Comparison of ENCODE assay signal across 40 cellular contexts in genomic region chr1:1167416-1168155, GRCh38. TPM values are rescaled to one million over a fixed set of nuclear protein-coding genes. Genes with fewer than 3 reads are reported as not detected.
DNase-seq lines count a peak whose midpoint lies in the region; ATAC-seq and TF ChIP-seq lines count a peak whose summit lies in the region.
"Had no signal": no experiment of that assay in that cellular context is flagged by ENCODE, and none has a peak within 500 bp of the region (broad histone marks: within the 10 kb centered on the region; RNA-seq: fewer than 3 reads in every experiment).

No MANE protein-coding gene starts in this region.

- H3K27me3 ChIP-seq in endodermal cell (ENCODE audit: control insufficient read depth, insufficient read depth, low read length, poor library complexity, severe bottlenecking), result no peaks in the 10 kb centered on the region
- H3K27me3 ChIP-seq in mucosa of stomach (ENCODE audit: control insufficient read depth, insufficient read depth, low read length), result no peaks in the 10 kb centered on the region
- H3K27me3 ChIP-seq: hepatocyte had no signal

- intact Hi-C loops in left ventricle myocardium superior (cut with micrococcal nuclease) (no loop called here), cardiac septum (cut with DNase I) (no loop called here)

- H3K27ac Mint-ChIP-seq in endodermal cell, result no peak overlapping the region
- H3K27ac Mint-ChIP-seq: activated CD4-positive, alpha-beta memory T cell treated with anti-CD3 and anti-CD28 coated beads, Interleukin-2, amount 10 ng/mL, durations not matched to agents 7 days and 5 days; activated naive CD4-positive, alpha-beta T cell treated with anti-CD3 and anti-CD28 coated beads for 36 hours; brain; CD8-positive, alpha-beta memory T cell; memory B cell; T-helper 1 cell treated with Interleukin-12 subunit alpha and Interleukin-12 subunit beta and Interleukin-4 antibody, amounts not matched to agents 30 μg/mL and 1 μg/mL, for 36 hours had no signal

- peaks cover 7% of the 10 kb centered on the region for H3K27me3 Mint-ChIP-seq in endodermal cell (ENCODE audit: insufficient read depth)

- H3K36me3 ChIP-seq in endodermal cell (ENCODE audit: control insufficient read depth, insufficient read depth, low read length), result no peaks in the 10 kb centered on the region
- peaks cover 10% of the 10 kb centered on the region for H3K36me3 ChIP-seq in mucosa of stomach (ENCODE audit: control insufficient read depth, insufficient read depth, low read length)
- H3K36me3 ChIP-seq: adrenal gland, gastrocnemius medialis, prostate gland had no signal

- 93 to 96% methylated on average over 19 to 44 of the region's 45 CpGs for WGBS in endodermal cell (ENCODE audit: insufficient coverage in 1 of 2, insufficient read length in 1 of 2), 2 experiments

- no peak overlapping the region for H3K27ac ChIP-seq in endodermal cell (ENCODE audit: low read depth, low read length)
- H3K27ac ChIP-seq: A549, adrenal gland, dorsolateral prefrontal cortex, gastrocnemius medialis, hepatocyte had no signal

- no peak overlapping the region for H3K4me3 Mint-ChIP-seq in endodermal cell
- H3K4me3 Mint-ChIP-seq: activated CD4-positive, alpha-beta memory T cell treated with anti-CD3 and anti-CD28 coated beads, Interleukin-2, amount 10 ng/mL, durations not matched to agents 7 days and 5 days; activated naive CD4-positive, alpha-beta T cell treated with anti-CD3 and anti-CD28 coated beads for 36 hours; brain; CD8-positive, alpha-beta memory T cell; memory B cell; naive B cell; T-helper 1 cell treated with Interleukin-12 subunit alpha and Interleukin-12 subunit beta and Interleukin-4 antibody, amounts not matched to agents 30 μg/mL and 1 μg/mL, for 36 hours had no signal

- H3K36me3 Mint-ChIP-seq in endodermal cell (ENCODE audit: low read depth), result no peaks in the 10 kb centered on the region
- H3K36me3 Mint-ChIP-seq: brain; CD8-positive, alpha-beta memory T cell; memory B cell; naive B cell had no signal

- H3K4me1 Mint-ChIP-seq in endodermal cell, result peaks cover 7% of the 10 kb centered on the region

- H3K4me3 ChIP-seq in endodermal cell (ENCODE audit: low read length) (no peak overlapping the region), mucosa of stomach (ENCODE audit: low read length) (no peak overlapping the region)
- H3K4me3 ChIP-seq: A549, adrenal gland, dorsolateral prefrontal cortex, gastrocnemius medialis, GM12878, hepatocyte had no signal

- H3K9me3 ChIP-seq in endodermal cell (ENCODE audit: control insufficient read depth, low read length) (no peaks in the 10 kb centered on the region), mucosa of stomach (ENCODE audit: control insufficient read depth, low read length) (no peaks in the 10 kb centered on the region)
- H3K9me3 ChIP-seq: A549, adrenal gland, gastrocnemius medialis, prostate gland, SK-N-SH had no signal

- peak; percentile 18 for DNase-seq in left ventricle myocardium superior
- no peak for DNase-seq in cardiac septum (ENCODE audit: low spot score)
- peak; percentile 47 for DNase-seq in endodermal cell
- DNase-seq in NCI-H1436 treated with DMSO at 0.1 percent for 48 hours (lab: John Stamatoyannopoulos, UW), result no peak
- no peak for DNase-seq in activated T-cell treated with anti-CD3 and anti-CD28 coated beads for 4 hours
- DNase-seq: activated CD4-positive, alpha-beta memory T cell treated with anti-CD3 and anti-CD28 coated beads, Interleukin-2, amount 10 ng/mL, durations not matched to agents 7 days and 5 days; activated CD4-positive, CD25-positive, alpha-beta regulatory T cell treated with anti-CD3 and anti-CD28 coated beads, Interleukin-2, amount 50 U/mL, for 72 hours; activated CD8-positive, alpha-beta memory T cell treated with anti-CD3 and anti-CD28 coated beads, Interleukin-2, amount 50 U/mL, for 48 hours; activated naive CD4-positive, alpha-beta T cell treated with anti-CD3 and anti-CD28 coated beads for 36 hours; adrenal gland; cerebellar nuclear complex; DMS153; dorsolateral prefrontal cortex; gastrocnemius medialis; naive B cell; NCI-H1048; NCI-H1694 treated with DMSO at 0.1 percent for 48 hours; NCI-H2171 treated with DMSO at 0.1 percent for 48 hours; NCI-H510A treated with DMSO at 0.1 percent for 48 hours; nucleus accumbens; SK-N-SH; stimulated activated naive CD4-positive, alpha-beta T cell treated with Interleukin-2 at 50 U/mL for 16 hours had no signal

- H3K9ac ChIP-seq in endodermal cell (ENCODE audit: extremely low read depth, low read length, poor library complexity, severe bottlenecking) (no peak overlapping the region), mucosa of stomach (ENCODE audit: low read length) (peak overlapping the region; percentile 53)
- H3K9ac ChIP-seq: SK-N-SH had no signal

- TF ChIP-seq CTCF in endodermal cell (conservative IDR thresholded peaks at IDR 0.05), result no peak

- ATAC-seq in left ventricle myocardium superior, result no peak
- ATAC-seq in HG02678 (IDR thresholded peaks at IDR 0.05; ENCODE audit: unreplicated experiment), result no peak
- no peak for ATAC-seq in GM18502 (IDR thresholded peaks at IDR 0.05; ENCODE audit: poor library complexity, unreplicated experiment)
- ATAC-seq: A549, gastrocnemius medialis, GM12878 had no signal

- H3K4me1 ChIP-seq in endodermal cell (ENCODE audit: control insufficient read depth, insufficient read depth, low read length) (no peaks in the 10 kb centered on the region), mucosa of stomach (ENCODE audit: control insufficient read depth, insufficient read depth, low read length) (peaks cover 50% of the 10 kb centered on the region)
- H3K4me1 ChIP-seq: adrenal gland had no signal

- no peaks in the 10 kb centered on the region for H3K9me3 Mint-ChIP-seq in endodermal cell
- H3K9me3 Mint-ChIP-seq: activated CD4-positive, alpha-beta memory T cell treated with anti-CD3 and anti-CD28 coated beads, Interleukin-2, amount 10 ng/mL, durations not matched to agents 7 days and 5 days; activated naive CD4-positive, alpha-beta T cell treated with anti-CD3 and anti-CD28 coated beads for 36 hours; CD8-positive, alpha-beta memory T cell; memory B cell; naive B cell; T-helper 1 cell treated with Interleukin-12 subunit alpha and Interleukin-12 subunit beta and Interleukin-4 antibody, amounts not matched to agents 30 μg/mL and 1 μg/mL, for 36 hours had no signal

RNA-seq across cellular contexts. Expression of gene TTLL10, which starts 6.1 kb away (rescaled TPM):
- total RNA-seq in left ventricle myocardium superior, result not detected
- total RNA-seq in cardiac septum, result 0.22 TPM
- 1 to 10 TPM in 1 of 2 donors, under 1 TPM in 1; 0.93 to 1.2 TPM for total RNA-seq in endodermal cell
- 1.1 TPM for polyA plus RNA-seq in endodermal cell (2013, experiment 1 of 2)
- polyA plus RNA-seq in endodermal cell (2013, experiment 2 of 2), result 0.21 TPM
- total RNA-seq: activated CD4-positive, alpha-beta memory T cell treated with anti-CD3 and anti-CD28 coated beads, Interleukin-2, amount 10 ng/mL, durations not matched to agents 7 days and 5 days; activated naive CD4-positive, alpha-beta T cell treated with anti-CD3 and anti-CD28 coated beads for 36 hours; adrenal gland; CD8-positive, alpha-beta memory T cell; endothelial cell of umbilical vein; fibroblast of lung; GM12878; hepatocyte; HT1080; skeletal muscle tissue; temporal lobe; urinary bladder had no signal
- polyA plus RNA-seq: A549; CD8-positive, alpha-beta memory T cell; endothelial cell of umbilical vein; fibroblast of lung; GM12878; SK-N-SH had no signal

RNA-seq across cellular contexts. Expression of gene TNFRSF18, which starts 38.8 kb away (rescaled TPM):
- total RNA-seq in left ventricle myocardium superior, result 0.32 TPM
- 0.19 TPM for total RNA-seq in cardiac septum
- total RNA-seq in endodermal cell, result 1 to 10 TPM in 1 of 2 donors, under 1 TPM in 1; 0.95 to 1.7 TPM
- polyA plus RNA-seq in endodermal cell (2013, experiment 1 of 2), result not detected
- polyA plus RNA-seq in endodermal cell (2013, experiment 2 of 2), result 0.25 TPM
- total RNA-seq: endothelial cell of umbilical vein, gastrocnemius medialis, hepatocyte, HT1080, temporal lobe, urinary bladder had no signal
- polyA plus RNA-seq: A549, endothelial cell of umbilical vein, fibroblast of lung had no signal

RNA-seq across cellular contexts. Expression of gene TNFRSF4, which starts 46.4 kb away (rescaled TPM):
- 2.3 TPM for total RNA-seq in left ventricle myocardium superior
- 4.3 TPM for total RNA-seq in cardiac septum
- under 1 TPM in 1 of 2 donors, not detected in 1; 0.20 TPM for total RNA-seq in endodermal cell
- not detected for polyA plus RNA-seq in endodermal cell (2013, experiment 1 of 2)
- not detected for polyA plus RNA-seq in endodermal cell (2013, experiment 2 of 2)
- total RNA-seq: H1, hepatocyte, temporal lobe had no signal
- polyA plus RNA-seq: A549, hepatocyte, SK-N-SH had no signal

RNA-seq across cellular contexts. Expression of gene C1orf159, which starts 51.7 kb away (rescaled TPM):
- total RNA-seq in left ventricle myocardium superior (4.0 TPM), cardiac septum (5.4 TPM), endodermal cell (10 to 100 TPM; 23.1 to 29.5 TPM)
- polyA plus RNA-seq in endodermal cell (2013, experiment 1 of 2), result 22.6 TPM
- polyA plus RNA-seq in endodermal cell (2013, experiment 2 of 2), result 22.5 TPM

Comparison
In these comparisons a context has a peak if more than half of its experiments do, and no peak if none do; other contexts are left out.
1. DNase-seq: peak in left ventricle myocardium superior (single experiment) and endodermal cell (single experiment); none in cardiac septum (single experiment), NCI-H1436 treated with DMSO at 0.1 percent for 48 hours (single experiment) and activated T-cell treated with anti-CD3 and anti-CD28 coated beads for 4 hours (single experiment).